ENCODE assay signal across 16 cellular contexts in the genomic region with DNA sequence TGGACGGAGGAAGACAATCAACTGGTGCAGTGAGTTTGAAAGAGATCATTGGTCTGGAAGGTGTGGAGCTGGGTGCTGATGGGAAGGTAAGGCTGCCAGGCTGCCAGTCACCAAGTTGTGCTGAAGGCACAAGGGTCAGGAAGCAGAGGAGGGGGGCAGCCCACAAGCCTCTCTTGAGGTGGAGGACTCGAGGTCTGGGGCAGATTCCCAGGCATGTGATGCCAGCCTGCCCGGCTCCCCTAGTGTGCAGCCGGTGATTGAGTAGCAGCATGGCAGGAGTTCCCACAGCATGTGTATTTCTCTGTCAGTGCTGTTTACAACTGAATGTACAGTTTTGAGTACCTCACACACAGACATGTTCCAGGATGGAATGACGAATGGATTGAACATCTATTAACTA.
"Had no signal": no experiment of that assay in that cellular context is flagged by ENCODE, and none has a peak within 500 bp of the region (broad histone marks: within the 10 kb centered on the region; RNA-seq: fewer than 3 reads in every experiment).

No MANE protein-coding gene starts in this region.

- H3K27ac Mint-ChIP-seq: activated CD8-positive, alpha-beta T cell treated with anti-CD3 and anti-CD28 coated beads for 36 hours; activated naive CD4-positive, alpha-beta T cell treated with anti-CD3 and anti-CD28 coated beads for 36 hours; progenitor cell of endocrine pancreas had no signal

- H3K27ac ChIP-seq: breast epithelium, lower lobe of right lung, right lobe of liver had no signal

- H3K27me3 ChIP-seq: breast epithelium, dorsolateral prefrontal cortex, right lobe of liver had no signal

- H3K4me3 Mint-ChIP-seq: activated CD8-positive, alpha-beta T cell treated with anti-CD3 and anti-CD28 coated beads for 36 hours; activated naive CD4-positive, alpha-beta T cell treated with anti-CD3 and anti-CD28 coated beads for 36 hours; activated T-helper 1 cell treated with anti-CD3 and anti-CD28 coated beads, Interleukin-12 subunit alpha, Interleukin-12 subunit beta, Interleukin-2, Interleukin-4 antibody, amounts not matched to agents 30 ng/mL and 10 ng/mL and 1 ng/mL, durations not matched to agents 14 hours and 24 hours and 36 hours; naive thymus-derived CD4-positive, alpha-beta T cell had no signal

- H3K36me3 ChIP-seq: breast epithelium, right lobe of liver had no signal

- H3K27me3 Mint-ChIP-seq: activated CD8-positive, alpha-beta T cell treated with anti-CD3 and anti-CD28 coated beads for 36 hours; naive thymus-derived CD4-positive, alpha-beta T cell; progenitor cell of endocrine pancreas had no signal

- H3K9me3 ChIP-seq: breast epithelium, lower lobe of right lung, right lobe of liver had no signal

- H3K4me3 ChIP-seq: breast epithelium, dorsolateral prefrontal cortex, lower lobe of right lung, right lobe of liver had no signal

- DNase-seq: activated CD8-positive, alpha-beta T cell treated with anti-CD3 and anti-CD28 coated beads for 36 hours; activated naive CD4-positive, alpha-beta T cell treated with anti-CD3 and anti-CD28 coated beads for 36 hours; anterior cingulate cortex; dorsolateral prefrontal cortex; glutamatergic neuron; lower lobe of right lung; midbrain; naive thymus-derived CD4-positive, alpha-beta T cell; occipital lobe; right lobe of liver; stimulated activated CD4-positive, alpha-beta T cell treated with anti-CD3 and anti-CD28 coated beads, Interleukin-1b, Interleukin-23, amount 100 ng/mL, for 48 hours; stimulated activated naive CD4-positive, alpha-beta T cell treated with Interleukin-2 at 50 U/mL for 16 hours had no signal

- ATAC-seq: activated CD8-positive, alpha-beta T cell treated with anti-CD3 and anti-CD28 coated beads for 36 hours; esophagus mucosa; lower lobe of right lung; naive thymus-derived CD4-positive, alpha-beta T cell; right lobe of liver had no signal
